Comparison of ENCODE assay signal across 11 cellular contexts in the genomic region with DNA sequence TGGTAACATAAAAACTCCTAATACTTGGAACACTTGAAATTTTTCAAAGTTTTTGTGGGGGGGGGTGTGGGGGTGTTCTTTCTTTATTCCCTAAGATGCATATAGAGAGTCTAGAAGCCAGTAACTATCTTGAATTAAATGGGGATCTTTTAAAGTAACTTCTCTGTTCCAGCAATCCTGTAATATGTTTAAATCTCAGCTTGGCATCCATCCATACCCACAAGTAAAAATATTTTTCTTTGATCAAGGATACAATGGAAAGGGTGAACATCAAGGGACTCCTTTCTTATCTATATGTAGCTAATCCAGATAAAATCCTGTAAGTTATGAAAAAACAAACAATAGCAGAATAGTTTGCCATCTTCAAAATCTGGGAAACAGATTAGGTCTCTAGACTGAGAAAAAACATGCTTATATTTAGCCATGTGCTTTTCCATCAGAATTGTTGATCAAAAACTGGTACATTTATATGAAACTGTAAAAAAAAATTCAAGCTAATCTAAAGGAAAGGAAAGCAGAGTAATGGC.
"Had no signal": no experiment of that assay in that cellular context is flagged by ENCODE, and none has a peak within 500 bp of the region (broad histone marks: within the 10 kb centered on the region; RNA-seq: fewer than 3 reads in every experiment).

No MANE protein-coding gene starts in this region.

- H3K9me3 ChIP-seq: ascending aorta, ovary, SJCRH30, thyroid gland had no signal

- H3K36me3 ChIP-seq: ascending aorta, ovary, SJCRH30, thyroid gland had no signal

- ATAC-seq: activated T-cell treated with anti-CD3 and anti-CD28 coated beads, Interleukin-2, amount 50 U/mL, for 72 hours; left lobe of liver had no signal

- H3K27ac ChIP-seq: ascending aorta, ovary, SJCRH30, thyroid gland had no signal

- H3K4me3 ChIP-seq: ascending aorta, ovary, SJCRH30, thyroid gland had no signal

- H3K27me3 ChIP-seq: ascending aorta, ovary, SJCRH30, thyroid gland had no signal

- DNase-seq: activated CD4-positive, alpha-beta memory T cell treated with anti-CD3 and anti-CD28 coated beads, Interleukin-2, amount 10 ng/mL, durations not matched to agents 7 days and 5 days; activated T-cell treated with anti-CD3 and anti-CD28 coated beads, Interleukin-2, amount 50 U/mL, for 72 hours; cortex of kidney; effector CD8-positive, alpha-beta T cell; ovary; SJCRH30; stimulated activated CD4-positive, alpha-beta T cell treated with anti-CD3 and anti-CD28 coated beads, Interleukin-4, amount 100 ng/mL, for 4 hours; T-helper 9 cell; thyroid gland had no signal

- H3K4me1 ChIP-seq: ascending aorta, SJCRH30, thyroid gland had no signal
